In the genomic region with DNA sequence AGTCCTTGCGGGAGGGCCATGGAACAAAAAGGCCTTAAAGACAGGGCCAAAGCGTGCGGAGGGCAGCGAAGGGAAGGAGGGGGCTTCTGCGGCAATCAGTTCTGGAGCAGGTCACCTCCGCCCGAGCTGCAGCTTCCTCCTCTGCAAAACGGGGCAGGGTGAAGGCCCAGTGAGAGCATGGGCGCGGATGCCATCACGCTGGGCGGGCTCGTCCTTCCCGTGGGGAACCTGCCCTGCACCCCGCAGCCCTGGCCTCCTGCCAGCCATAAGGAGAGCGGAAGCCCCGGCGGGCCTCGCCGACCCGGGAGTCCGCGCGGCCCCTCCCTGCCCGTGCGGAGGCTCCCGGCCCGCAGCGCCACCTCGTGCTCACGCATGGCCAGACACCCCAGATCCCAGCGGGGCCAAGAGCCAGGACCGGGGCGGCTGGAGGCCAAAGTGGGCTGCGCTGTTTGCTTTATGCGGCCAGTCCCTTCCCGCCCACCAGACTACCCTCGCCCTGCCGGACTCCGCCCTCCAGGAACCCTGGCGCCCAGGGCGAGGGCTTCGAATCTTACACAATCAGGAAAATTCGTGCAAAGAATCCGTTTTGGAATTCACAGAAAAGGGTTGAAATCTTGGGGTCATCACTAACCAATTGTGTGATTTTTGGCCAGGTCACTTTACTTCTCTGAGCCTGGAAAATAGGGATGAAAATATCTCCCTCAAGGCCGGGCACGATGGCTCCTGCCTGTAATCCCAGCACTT, we compare ENCODE assay signal across 1 cellular context.
A peak's percentile ranks its signal among the peaks of the same experiment; 100 is the strongest.
TF ChIP-seq lines count a peak whose summit lies in the region.

No MANE protein-coding gene starts in this region.

TF ChIP-seq in IMR-90, 13 proteins besides CTCF, POLR2A, EP300 and RAD21:
- TF ChIP-seq CHD1 (IDR thresholded peaks at IDR 0.05; ENCODE audit: low read depth, low read length), result no peak
- TF ChIP-seq, protein P1, sequence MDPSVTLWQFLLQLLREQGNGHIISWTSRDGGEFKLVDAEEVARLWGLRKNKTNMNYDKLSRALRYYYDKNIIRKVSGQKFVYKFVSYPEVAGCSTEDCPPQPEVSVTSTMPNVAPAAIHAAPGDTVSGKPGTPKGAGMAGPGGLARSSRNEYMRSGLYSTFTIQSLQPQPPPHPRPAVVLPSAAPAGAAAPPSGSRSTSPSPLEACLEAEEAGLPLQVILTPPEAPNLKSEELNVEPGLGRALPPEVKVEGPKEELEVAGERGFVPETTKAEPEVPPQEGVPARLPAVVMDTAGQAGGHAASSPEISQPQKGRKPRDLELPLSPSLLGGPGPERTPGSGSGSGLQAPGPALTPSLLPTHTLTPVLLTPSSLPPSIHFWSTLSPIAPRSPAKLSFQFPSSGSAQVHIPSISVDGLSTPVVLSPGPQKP (IDR thresholded peaks at IDR 0.05; ENCODE audit: borderline replicate concordance, low read depth, low read length), result no peak
- 0 out of 2 replicates have a peak, but pooled peaks have one; percentile 18 for TF ChIP-seq CEBPB (IDR thresholded peaks at IDR 0.05; ENCODE audit: low read depth, low read length)
- TF ChIP-seq SMC3 (IDR thresholded peaks at IDR 0.05; ENCODE audit: low read depth, low read length), result peak; percentile 93
- TF ChIP-seq MAZ (IDR thresholded peaks at IDR 0.05; ENCODE audit: borderline replicate concordance, low read depth, low read length), result peak; percentile 98
- peak; percentile 20; the same call in 1 of the 2 replicates for TF ChIP-seq BHLHE40 (IDR thresholded peaks at IDR 0.05; ENCODE audit: low read depth, low read length)
- TF ChIP-seq MXI1 (IDR thresholded peaks at IDR 0.05; ENCODE audit: borderline replicate concordance, low read depth, low read length), result no peak
- TF ChIP-seq, protein P2, sequence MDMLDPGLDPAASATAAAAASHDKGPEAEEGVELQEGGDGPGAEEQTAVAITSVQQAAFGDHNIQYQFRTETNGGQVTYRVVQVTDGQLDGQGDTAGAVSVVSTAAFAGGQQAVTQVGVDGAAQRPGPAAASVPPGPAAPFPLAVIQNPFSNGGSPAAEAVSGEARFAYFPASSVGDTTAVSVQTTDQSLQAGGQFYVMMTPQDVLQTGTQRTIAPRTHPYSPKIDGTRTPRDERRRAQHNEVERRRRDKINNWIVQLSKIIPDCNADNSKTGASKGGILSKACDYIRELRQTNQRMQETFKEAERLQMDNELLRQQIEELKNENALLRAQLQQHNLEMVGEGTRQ (IDR thresholded peaks at IDR 0.05; ENCODE audit: low read depth, low read length), result no peak
